In the genomic region with DNA sequence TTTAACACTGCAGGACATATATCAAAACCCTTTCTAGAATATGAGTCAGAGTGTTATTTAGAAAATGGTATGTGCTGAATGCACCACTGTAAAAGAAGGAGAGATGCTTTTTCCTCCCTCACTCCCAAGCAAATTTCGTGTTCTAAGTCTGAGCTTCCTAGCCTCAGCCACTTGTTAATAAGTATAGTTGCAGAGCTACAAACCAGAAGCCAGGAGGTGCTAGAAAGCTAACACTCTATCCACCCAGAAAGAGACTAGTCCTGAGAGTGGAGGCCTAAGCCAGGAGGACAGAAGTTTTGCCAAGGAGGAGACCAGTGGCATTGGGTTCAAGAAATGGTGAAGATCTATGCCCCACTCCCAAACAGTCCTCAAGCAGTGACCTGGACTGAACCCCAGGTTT, we compare ENCODE assay signal across 9 cellular contexts. TPM values are rescaled to one million over a fixed set of nuclear protein-coding genes. Genes with fewer than 3 reads are reported as not detected.
DNase-seq lines count a peak whose midpoint lies in the region; ATAC-seq and TF ChIP-seq lines count a peak whose summit lies in the region.
"Had no signal": no experiment of that assay in that cellular context is flagged by ENCODE, and none has a peak within 500 bp of the region (broad histone marks: within the 10 kb centered on the region; RNA-seq: fewer than 3 reads in every experiment).

No MANE protein-coding gene starts in this region.

- POLR2A ChIA-PET in AG04449 (lab: Yijun Ruan, JAX) = no interaction called here

- ATAC-seq in GM18909 (IDR thresholded peaks at IDR 0.05; ENCODE audit: poor library complexity, unreplicated experiment) (peak; percentile 74), HG03135 (IDR thresholded peaks at IDR 0.05; ENCODE audit: unreplicated experiment) (no peak), HG02610 (IDR thresholded peaks at IDR 0.05; ENCODE audit: unreplicated experiment) (no peak), HG03039 (IDR thresholded peaks at IDR 0.05; ENCODE audit: unreplicated experiment) (no peak)
- ATAC-seq: left lung had no signal

- CTCF ChIA-PET in AG04449 (lab: Yijun Ruan, JAX) = interaction anchor here (0.6 to 13.1 kb wide), 15 partner anchors 8 to 572 kb away, joined by 3 to 614 read pairs (median 4); a partner anchor contains a TSS

- DNase-seq in AG04449 (ENCODE audit: low read depth, low spot score) = no peak
- peak; percentile 5 for DNase-seq in NCI-H69 (lab: John Stamatoyannopoulos, UW)
- DNase-seq in fibroblast of the aortic adventitia (ENCODE audit: low read depth) = no peak
- no peak for DNase-seq in NCI-H345 treated with DMSO at 0.1 percent for 48 hours (lab: John Stamatoyannopoulos, UW; ENCODE audit: unreplicated experiment)
- DNase-seq: left lung had no signal

- no peak overlapping the region for H3K4me3 ChIP-seq in AG04449 (ENCODE audit: low read depth, low read length)
- H3K4me3 ChIP-seq in fibroblast of the aortic adventitia (ENCODE audit: low read depth, low read length) = no peak overlapping the region
- H3K4me3 ChIP-seq: left lung had no signal

- TF ChIP-seq CTCF in AG04449 (IDR thresholded peaks at IDR 0.05; ENCODE audit: insufficient read depth, low read length, missing control alignments) (peak; percentile 5), fibroblast of the aortic adventitia (IDR thresholded peaks at IDR 0.05; ENCODE audit: insufficient read depth, low read length) (peak; percentile 27)

RNA-seq across cellular contexts. Expression of a gene that starts 40.5 kb away (rescaled TPM):
- total RNA-seq in fibroblast of the aortic adventitia (ENCODE audit: low replicate concordance) = 15.0 and 53.4 TPM in 2 replicates
